Comparison of ENCODE assay signal across 1 cellular context in genomic region chr17:59287452-59287851, GRCh38.
TF ChIP-seq lines count a peak whose summit lies in the region.

No MANE protein-coding gene starts in this region.

TF ChIP-seq in SK-N-SH, 30 proteins besides CTCF, POLR2A, EP300 and RAD21 (continued from another document):
- peak; percentile 49; the same call in 1 of the 2 replicates for TF ChIP-seq USF1 (IDR thresholded peaks at IDR 0.05; ENCODE audit: borderline replicate concordance, low read depth)
- no peak for TF ChIP-seq ZBTB33 (IDR thresholded peaks at IDR 0.05; ENCODE audit: borderline replicate concordance, low read depth)
- peak; percentile 49; the same call in 1 of the 2 replicates for TF ChIP-seq JUND (IDR thresholded peaks at IDR 0.05)
- TF ChIP-seq TCF12 (IDR thresholded peaks at IDR 0.05), result 0 out of 2 replicates have a peak, but pooled peaks have one; percentile 6
- no peak for TF ChIP-seq TEAD4 (IDR thresholded peaks at IDR 0.05; ENCODE audit: borderline replicate concordance, insufficient read depth)
- no peak for TF ChIP-seq RFX5 (IDR thresholded peaks at IDR 0.05; ENCODE audit: low read length)
- TF ChIP-seq TAF1 (IDR thresholded peaks at IDR 0.05; ENCODE audit: borderline replicate concordance, low read depth, low read length), result no peak
- TF ChIP-seq SIN3A (IDR thresholded peaks at IDR 0.05; ENCODE audit: borderline replicate concordance, low read depth, low read length), result no peak
- TF ChIP-seq REST (IDR thresholded peaks at IDR 0.05; ENCODE audit: low read depth, low read length), result no peak
- no peak for TF ChIP-seq NFIC (IDR thresholded peaks at IDR 0.05; ENCODE audit: borderline replicate concordance)
- TF ChIP-seq SMC3 (IDR thresholded peaks at IDR 0.05; ENCODE audit: low read depth, low read length), result no peak
- peak; percentile 77 for TF ChIP-seq FOSL2 (IDR thresholded peaks at IDR 0.05; ENCODE audit: borderline replicate concordance, low read depth)
- no peak for TF ChIP-seq EZH2phosphoT487 (IDR thresholded peaks at IDR 0.05; ENCODE audit: borderline replicate concordance, low read depth)
- no peak for TF ChIP-seq POLR2AphosphoS5 (IDR thresholded peaks at IDR 0.05; ENCODE audit: low read depth, low read length)
- TF ChIP-seq NRF1 (IDR thresholded peaks at IDR 0.05; ENCODE audit: low read depth, low read length), result no peak
- TF ChIP-seq CHD2 (IDR thresholded peaks at IDR 0.05; ENCODE audit: low read length, partially characterized antibody), result no peak
- no peak for TF ChIP-seq ELF1 (IDR thresholded peaks at IDR 0.05)
- TF ChIP-seq, protein P1, sequence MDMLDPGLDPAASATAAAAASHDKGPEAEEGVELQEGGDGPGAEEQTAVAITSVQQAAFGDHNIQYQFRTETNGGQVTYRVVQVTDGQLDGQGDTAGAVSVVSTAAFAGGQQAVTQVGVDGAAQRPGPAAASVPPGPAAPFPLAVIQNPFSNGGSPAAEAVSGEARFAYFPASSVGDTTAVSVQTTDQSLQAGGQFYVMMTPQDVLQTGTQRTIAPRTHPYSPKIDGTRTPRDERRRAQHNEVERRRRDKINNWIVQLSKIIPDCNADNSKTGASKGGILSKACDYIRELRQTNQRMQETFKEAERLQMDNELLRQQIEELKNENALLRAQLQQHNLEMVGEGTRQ (IDR thresholded peaks at IDR 0.05; ENCODE audit: borderline replicate concordance, low read depth, low read length), result no peak
- no peak for TF ChIP-seq MAX (IDR thresholded peaks at IDR 0.05; ENCODE audit: low read depth)
- TF ChIP-seq FOXM1 (IDR thresholded peaks at IDR 0.05; ENCODE audit: low read depth), result no peak
- TF ChIP-seq RXRA (IDR thresholded peaks at IDR 0.05; ENCODE audit: borderline replicate concordance, low read depth), result no peak
- TF ChIP-seq MEF2A (IDR thresholded peaks at IDR 0.05; ENCODE audit: borderline replicate concordance, low read depth), result no peak
- TF ChIP-seq GABPA (IDR thresholded peaks at IDR 0.05; ENCODE audit: low read depth), result no peak
